20 cellular contexts compared by ENCODE assay signal in genomic region chr2:32798841-32799240, GRCh38.
"Had no signal": no experiment of that assay in that cellular context is flagged by ENCODE, and none has a peak within 500 bp of the region (broad histone marks: within the 10 kb centered on the region; RNA-seq: fewer than 3 reads in every experiment).

No MANE protein-coding gene starts in this region.

- DNase-seq: activated B cell treated with CpG ODN at 0.5 μM for 24 hours; activated CD4-positive, alpha-beta T cell treated with anti-CD3 and anti-CD28 coated beads for 36 hours; activated CD4-positive, alpha-beta T cell treated with anti-CD3 and anti-CD28 coated beads, Interleukin-2, amount 50 U/mL, for 4 hours; activated CD8-positive, alpha-beta memory T cell treated with anti-CD3 and anti-CD28 coated beads, Interleukin-2, amount 50 U/mL, for 48 hours; activated naive CD4-positive, alpha-beta T cell; activated naive CD8-positive, alpha-beta T cell treated with anti-CD3 and anti-CD28 coated beads for 36 hours; activated T-cell treated with anti-CD3 and anti-CD28 coated beads, Interleukin-2, amount 50 U/mL, for 4 hours; effector CD4-positive, alpha-beta T cell; erythroblast; head of caudate nucleus; hypothalamus; left cardiac atrium; mesenchymal stem cell; pancreas; small intestine; stomach; T-helper 17 cell had no signal

- H3K27me3 Mint-ChIP-seq: activated B cell treated with CpG ODN at 0.5 μM for 24 hours; activated CD4-positive, alpha-beta T cell treated with anti-CD3 and anti-CD28 coated beads for 36 hours; activated naive CD8-positive, alpha-beta T cell treated with anti-CD3 and anti-CD28 coated beads for 36 hours; stimulated activated memory B cell treated with anti-CD40 and anti-IgM and Interleukin-4, amounts not matched to agents 10 μg/mL and 1 μg/mL and 100 μg/mL, for 72 hours; T-helper 17 cell had no signal

- H3K27ac Mint-ChIP-seq: activated B cell treated with CpG ODN at 0.5 μM for 24 hours; activated CD4-positive, alpha-beta T cell treated with anti-CD3 and anti-CD28 coated beads for 36 hours; activated naive CD8-positive, alpha-beta T cell treated with anti-CD3 and anti-CD28 coated beads for 36 hours; activated T-helper 2 cell treated with anti-CD3 and anti-CD28 coated beads, Interferon-gamma antibody, Interleukin-2, Interleukin-4, amounts not matched to agents 10 μg/mL and 5 μg/mL and 100 μg/mL, durations not matched to agents 14 hours and 24 hours and 36 hours; nephron; stimulated activated memory B cell treated with anti-CD40 and anti-IgM and Interleukin-4, amounts not matched to agents 10 μg/mL and 1 μg/mL and 100 μg/mL, for 72 hours; T-helper 17 cell had no signal

- H3K4me1 Mint-ChIP-seq: activated B cell treated with CpG ODN at 0.5 μM for 24 hours; activated CD4-positive, alpha-beta T cell treated with anti-CD3 and anti-CD28 coated beads for 36 hours; activated naive CD8-positive, alpha-beta T cell treated with anti-CD3 and anti-CD28 coated beads for 36 hours; nephron; stimulated activated memory B cell treated with anti-CD40 and anti-IgM and Interleukin-4, amounts not matched to agents 10 μg/mL and 1 μg/mL and 100 μg/mL, for 72 hours had no signal

- H3K9me3 Mint-ChIP-seq: activated B cell treated with CpG ODN at 0.5 μM for 24 hours; activated naive CD8-positive, alpha-beta T cell treated with anti-CD3 and anti-CD28 coated beads for 36 hours; activated T-cell treated with anti-CD3 and anti-CD28 coated beads, Interleukin-2, amount 50 U/mL, for 4 hours; activated T-helper 2 cell treated with anti-CD3 and anti-CD28 coated beads, Interferon-gamma antibody, Interleukin-2, Interleukin-4, amounts not matched to agents 10 μg/mL and 5 μg/mL and 100 μg/mL, durations not matched to agents 14 hours and 24 hours and 36 hours; nephron; stimulated activated memory B cell treated with anti-CD40 and anti-IgM and Interleukin-4, amounts not matched to agents 10 μg/mL and 1 μg/mL and 100 μg/mL, for 72 hours had no signal

- H3K4me3 Mint-ChIP-seq: activated B cell treated with CpG ODN at 0.5 μM for 24 hours; activated CD4-positive, alpha-beta T cell treated with anti-CD3 and anti-CD28 coated beads for 36 hours; activated naive CD8-positive, alpha-beta T cell treated with anti-CD3 and anti-CD28 coated beads for 36 hours; activated T-cell treated with anti-CD3 and anti-CD28 coated beads, Interleukin-2, amount 50 U/mL, for 4 hours; nephron; stimulated activated memory B cell treated with anti-CD40 and anti-IgM and Interleukin-4, amounts not matched to agents 10 μg/mL and 1 μg/mL and 100 μg/mL, for 72 hours; T-helper 17 cell had no signal
